ENCODE assay signal across 13 cellular contexts in the genomic region with DNA sequence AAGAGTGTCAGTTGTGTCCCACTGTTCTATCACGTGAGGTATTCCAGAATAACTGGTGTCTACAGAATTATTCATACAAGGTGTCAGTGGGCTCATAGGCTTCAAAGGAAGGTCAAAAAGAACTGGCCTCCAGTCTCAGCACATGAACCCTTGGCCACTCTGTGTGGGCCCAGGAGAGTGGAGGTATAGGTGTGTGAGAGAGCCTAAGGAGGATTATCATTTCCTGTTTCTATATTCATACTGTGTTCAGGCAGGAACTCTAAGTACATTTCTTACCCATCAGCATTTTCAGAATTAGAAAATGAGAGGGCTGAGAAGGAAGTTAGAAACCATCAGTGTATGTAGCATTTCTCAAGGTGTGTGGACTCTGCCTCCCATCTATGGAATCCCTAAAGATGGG.
DNase-seq lines count a peak whose midpoint lies in the region; ATAC-seq and TF ChIP-seq lines count a peak whose summit lies in the region.
"Had no signal": no experiment of that assay in that cellular context is flagged by ENCODE, and none has a peak within 500 bp of the region (broad histone marks: within the 10 kb centered on the region; RNA-seq: fewer than 3 reads in every experiment).

No MANE protein-coding gene starts in this region.

- intact Hi-C loops in OCI-LY7 (cut with micrococcal nuclease; ENCODE audit: unreplicated experiment), result no loop called here

- H3K27ac ChIP-seq in OCI-LY7 (ENCODE audit: low read depth, low read length, poor library complexity, severe bottlenecking) (peak overlapping the region; percentile 9), upper lobe of left lung (no peak overlapping the region), SK-N-SH (ENCODE audit: low read depth in 2 of 2, low read length in 1 of 2) (no peak overlapping the region)

- BruUV-seq in OCI-LY7 (replicated peaks; lab: Mats Ljungman, UMichigan), result no TSS peak

- no peaks in the 10 kb centered on the region; the same call in 1 of the 2 replicates for H3K79me2 ChIP-seq in OCI-LY7 (ENCODE audit: insufficient read depth, low read depth, low read length)
- H3K79me2 ChIP-seq in SK-N-SH (ENCODE audit: insufficient read depth), result no peaks in the 10 kb centered on the region

- H3K4me1 ChIP-seq in OCI-LY7 (ENCODE audit: insufficient read depth, low read length, poor library complexity, severe bottlenecking) (peaks cover 46% of the 10 kb centered on the region), upper lobe of left lung (peaks cover 7 to 15% (median 9%) of the 10 kb centered on the region in 4 donors), SK-N-SH (ENCODE audit: control insufficient read depth in 1 of 2, insufficient read depth in 2 of 2, low read depth in 1 of 2, low read length in 1 of 2) (peaks cover 4 to 12% of the 10 kb centered on the region in 2 experiments; a peak in 2 of 4 replicates)

- H3K4me2 ChIP-seq in OCI-LY7 (ENCODE audit: low read length) (0 out of 2 replicates have a peak overlapping the region, but pooled peaks have one; percentile 7), SK-N-SH (no peak overlapping the region)
- H3K4me2 ChIP-seq: GM23338 had no signal

- H3K27me3 Mint-ChIP-seq in activated CD4-positive, alpha-beta T cell treated with anti-CD3 and anti-CD28 coated beads, Interleukin-2, amount 10 ng/mL, durations not matched to agents 7 days and 5 days, result no peaks in the 10 kb centered on the region
- H3K27me3 Mint-ChIP-seq in naive thymus-derived CD8-positive, alpha-beta T cell, result no peaks in the 10 kb centered on the region

- no peak for TF ChIP-seq RAD21 in SK-N-SH (IDR thresholded peaks at IDR 0.05; ENCODE audit: low read length)

- no peak for DNase-seq in activated CD4-positive, alpha-beta T cell treated with anti-CD3 and anti-CD28 coated beads, Interleukin-2, amount 10 ng/mL, durations not matched to agents 7 days and 5 days
- no peak for DNase-seq in activated CD4-positive, alpha-beta T cell treated with anti-CD3 and anti-CD28 coated beads, Interleukin-2, amount 50 U/mL, for 4 hours
- DNase-seq in OCI-LY7 (ENCODE audit: low spot score) (no peak), mesenteric fat pad (ENCODE audit: low spot score) (no peak), upper lobe of left lung (no peak), SK-N-SH (no peak)
- peak in 2 of 10 donors; percentile 28 to 32 for DNase-seq in naive thymus-derived CD8-positive, alpha-beta T cell
- DNase-seq: effector memory CD4-positive, alpha-beta T cell; NCI-H2029 treated with DMSO at 0.1 percent for 48 hours; SHP77 treated with DMSO at 0.1 percent for 48 hours had no signal

- H3K9me3 ChIP-seq in OCI-LY7 (ENCODE audit: low read length) (no peaks in the 10 kb centered on the region), upper lobe of left lung (no peaks in the 10 kb centered on the region), SK-N-SH (no peaks in the 10 kb centered on the region)
- H3K9me3 ChIP-seq: thoracic aorta had no signal

- H3K4me3 Mint-ChIP-seq in activated CD4-positive, alpha-beta T cell treated with anti-CD3 and anti-CD28 coated beads, Interleukin-2, amount 10 ng/mL, durations not matched to agents 7 days and 5 days, result no peak overlapping the region
- H3K4me3 Mint-ChIP-seq in naive thymus-derived CD8-positive, alpha-beta T cell, result peak overlapping the region in 9 of 10 donors; percentile 23 to 63 (median 37)
- H3K4me3 Mint-ChIP-seq: GM23338 had no signal

- POLR2A ChIA-PET in activated CD4-positive, alpha-beta T cell treated with anti-CD3 and anti-CD28 coated beads, Interleukin-2, amount 10 ng/mL, durations not matched to agents 7 days and 5 days (lab: Charles Lee), result no interaction called here
- POLR2A ChIA-PET in OCI-LY7 (lab: Charles Lee), result no interaction called here
- POLR2A ChIA-PET in naive thymus-derived CD8-positive, alpha-beta T cell (lab: Charles Lee), result interaction anchor here (0.7 to 1.0 kb wide), 3 partner anchors 9 to 26 kb away, joined by 3 to 4 read pairs (median 3); no protein-coding TSS in a partner anchor
- POLR2A ChIA-PET in SK-N-SH (lab: Yijun Ruan, JAX), result no interaction called here

- no peak for TF ChIP-seq POLR2A in upper lobe of left lung (IDR thresholded peaks at IDR 0.05)

- peak; percentile 69 for ATAC-seq in GM21576 (IDR thresholded peaks at IDR 0.05; ENCODE audit: unreplicated experiment)
- peak; percentile 51 to 59 for ATAC-seq in naive thymus-derived CD8-positive, alpha-beta T cell
- no peak for ATAC-seq in upper lobe of left lung (ENCODE audit: low FRiP score in 2 of 2)
- ATAC-seq: GM23338 had no signal

- H3K27me3 ChIP-seq in upper lobe of left lung (no peaks in the 10 kb centered on the region), SK-N-SH (ENCODE audit: insufficient read depth) (no peaks in the 10 kb centered on the region)

- peak overlapping the region; percentile 62 for H3K27ac Mint-ChIP-seq in activated CD4-positive, alpha-beta T cell treated with anti-CD3 and anti-CD28 coated beads, Interleukin-2, amount 10 ng/mL, durations not matched to agents 7 days and 5 days
- H3K27ac Mint-ChIP-seq in naive thymus-derived CD8-positive, alpha-beta T cell, result peak overlapping the region; percentile 83 to 99 (median 96)
- H3K27ac Mint-ChIP-seq: GM23338 had no signal

- 93 to 100% methylated on average over 1 of the region's 1 CpG for WGBS in upper lobe of left lung, 2 donors
- 90% methylated on average over 1 of the region's 1 CpG for WGBS in SK-N-SH (ENCODE audit: low lambda C conversion rate)

- no peaks in the 10 kb centered on the region for H4K20me1 ChIP-seq in OCI-LY7 (ENCODE audit: insufficient read depth, low read length)
- H4K20me1 ChIP-seq in SK-N-SH (ENCODE audit: insufficient read depth), result no peaks in the 10 kb centered on the region

- no peak overlapping the region for H3K4me3 ChIP-seq in OCI-LY7 (ENCODE audit: low read depth, low read length, poor library complexity, severe bottlenecking)
- no peak overlapping the region for H3K4me3 ChIP-seq in upper lobe of left lung
- H3K4me3 ChIP-seq in SK-N-SH (ENCODE audit: low read depth in 2 of 2, low read length in 1 of 2), result no peak overlapping the region
- H3K4me3 ChIP-seq: GM23338, thoracic aorta had no signal

- no peak for TF ChIP-seq CTCF in OCI-LY7 (conservative IDR thresholded peaks at IDR 0.05; ENCODE audit: low read length)
- no peak for TF ChIP-seq CTCF in upper lobe of left lung (IDR thresholded peaks at IDR 0.05)
- TF ChIP-seq CTCF in SK-N-SH (IDR thresholded peaks at IDR 0.05), result no peak

- no peak overlapping the region for H3K9ac ChIP-seq in SK-N-SH

- H3K4me1 Mint-ChIP-seq in activated CD4-positive, alpha-beta T cell treated with anti-CD3 and anti-CD28 coated beads, Interleukin-2, amount 10 ng/mL, durations not matched to agents 7 days and 5 days, result peaks cover 55% of the 10 kb centered on the region
- peaks cover 28 to 85% (median 76%) of the 10 kb centered on the region in 4 donors for H3K4me1 Mint-ChIP-seq in naive thymus-derived CD8-positive, alpha-beta T cell

- peaks cover 25% of the 10 kb centered on the region for H3K9me3 Mint-ChIP-seq in activated CD4-positive, alpha-beta T cell treated with anti-CD3 and anti-CD28 coated beads, Interleukin-2, amount 10 ng/mL, durations not matched to agents 7 days and 5 days
- peaks cover 0 to 7% (median 2%) of the 10 kb centered on the region in 9 donors for H3K9me3 Mint-ChIP-seq in naive thymus-derived CD8-positive, alpha-beta T cell
- H3K9me3 Mint-ChIP-seq: GM23338 had no signal

- H3K36me3 Mint-ChIP-seq in activated CD4-positive, alpha-beta T cell treated with anti-CD3 and anti-CD28 coated beads, Interleukin-2, amount 10 ng/mL, durations not matched to agents 7 days and 5 days (ENCODE audit: low read depth), result peaks cover 27% of the 10 kb centered on the region
- H3K36me3 Mint-ChIP-seq in naive thymus-derived CD8-positive, alpha-beta T cell, result peaks cover 0 to 14% (median 0%) of the 10 kb centered on the region in 3 donors

- H3F3A ChIP-seq in SK-N-SH (replicated peaks; ENCODE audit: insufficient read depth), result peaks cover 5% of the 10 kb centered on the region

- TF ChIP-seq EP300 in upper lobe of left lung (IDR thresholded peaks at IDR 0.05), result no peak
- TF ChIP-seq EP300 in SK-N-SH (IDR thresholded peaks at IDR 0.05; ENCODE audit: borderline replicate concordance in 1 of 2, low read depth in 1 of 2, low read length in 1 of 2), result no peak

- no peaks in the 10 kb centered on the region for H3K9me2 ChIP-seq in OCI-LY7 (ENCODE audit: insufficient read depth, low read length)
- H3K9me2 ChIP-seq in SK-N-SH, result no peaks in the 10 kb centered on the region

- H3K36me3 ChIP-seq in OCI-LY7 (ENCODE audit: insufficient read depth, low read length), result 0 out of 2 replicates have a peak, but pooled peaks cover 3% of the 10 kb centered on the region
- no peaks in the 10 kb centered on the region for H3K36me3 ChIP-seq in upper lobe of left lung
- no peaks in the 10 kb centered on the region for H3K36me3 ChIP-seq in SK-N-SH (replicated peaks in 1 of 2; ENCODE audit: control insufficient read depth in 1 of 2, insufficient read depth in 2 of 2, low read length in 1 of 2)
- H3K36me3 ChIP-seq: thoracic aorta had no signal

- H2AFZ ChIP-seq in OCI-LY7 (ENCODE audit: low read length), result no peak overlapping the region
- H2AFZ ChIP-seq in SK-N-SH (ENCODE audit: low read depth), result no peak overlapping the region
- H2AFZ ChIP-seq: GM23338 had no signal

- CTCF ChIA-PET in activated CD4-positive, alpha-beta T cell treated with anti-CD3 and anti-CD28 coated beads, Interleukin-2, amount 10 ng/mL, durations not matched to agents 7 days and 5 days (lab: Charles Lee), result no interaction called here
- CTCF ChIA-PET in OCI-LY7 (lab: Charles Lee; ENCODE audit: unreplicated experiment) (no interaction called here), SK-N-SH (lab: Yijun Ruan, JAX) (no interaction called here)

TF ChIP-seq in SK-N-SH, 30 proteins besides CTCF, POLR2A, EP300 and RAD21 (continues in another document):
- TF ChIP-seq FOSL2 (IDR thresholded peaks at IDR 0.05; ENCODE audit: borderline replicate concordance, low read depth), result no peak
- TF ChIP-seq CHD2 (IDR thresholded peaks at IDR 0.05; ENCODE audit: low read length, partially characterized antibody), result no peak

Comparison
In these comparisons a context has a peak if more than half of its experiments do, and no peak if none do; other contexts are left out.
1. ATAC-seq: peak in GM21576 (single experiment) and naive thymus-derived CD8-positive, alpha-beta T cell (2 of 2); none in upper lobe of left lung (0 of 2).